ENCODE assay signal across 12 cellular contexts in the genomic region with DNA sequence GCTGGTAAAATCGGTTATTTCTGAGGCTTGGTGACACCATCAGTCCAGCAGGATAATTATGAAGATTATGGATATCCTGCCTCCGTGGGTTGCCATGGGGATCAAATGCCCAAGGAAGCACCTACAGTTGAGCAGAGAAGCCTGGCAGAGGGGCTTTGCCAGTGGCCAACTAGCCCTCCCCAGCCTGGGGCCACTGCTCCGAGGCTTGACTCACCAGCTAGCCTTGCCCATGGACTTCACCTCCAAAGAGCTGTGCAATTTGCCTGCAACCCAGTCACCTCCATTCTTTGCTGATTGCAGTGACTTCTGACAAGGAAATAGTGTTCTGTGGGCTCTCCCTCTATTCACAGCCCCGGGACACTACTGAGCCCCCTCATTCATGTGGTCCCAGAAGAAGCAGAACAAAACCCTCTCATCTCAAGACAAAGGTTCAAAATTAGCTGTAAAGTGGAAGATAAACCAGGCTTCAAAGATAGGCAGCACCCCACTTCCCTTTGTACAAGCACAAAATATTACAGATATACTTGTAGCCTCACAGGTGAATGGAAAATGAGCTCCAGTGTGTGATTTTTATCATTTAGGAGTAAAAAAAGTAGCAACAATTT. TPM values are rescaled to one million over a fixed set of nuclear protein-coding genes. Genes with fewer than 3 reads are reported as not detected.
DNase-seq lines count a peak whose midpoint lies in the region; TF ChIP-seq lines count a peak whose summit lies in the region.
"Had no signal": no experiment of that assay in that cellular context is flagged by ENCODE, and none has a peak within 500 bp of the region (broad histone marks: within the 10 kb centered on the region; RNA-seq: fewer than 3 reads in every experiment).

No MANE protein-coding gene starts in this region.

- H3K4me3 Mint-ChIP-seq in immature natural killer cell, result peak overlapping the region; percentile 33 to 92 (median 84)

- H3K27ac ChIP-seq in RWPE1 (peak overlapping the region; percentile 98), skeletal muscle tissue (ENCODE audit: low read depth, low read length) (peak overlapping the region; percentile 30), SJCRH30 (no peak overlapping the region)
- H3K27ac ChIP-seq: VCaP had no signal

- H3K27ac Mint-ChIP-seq in immature natural killer cell, result peak overlapping the region; percentile 60 to 97 (median 93)

- no peak for TF ChIP-seq CTCF in RWPE1 (conservative IDR thresholded peaks at IDR 0.05; ENCODE audit: low read depth)

- CTCF ChIA-PET in RWPE1 (lab: Yijun Ruan, JAX), result interaction anchor here (0.6 kb wide), 1 partner anchor 571 kb away, joined by 6 read pairs; no protein-coding TSS in a partner anchor

- peaks cover 93 to 94% of the 10 kb centered on the region in 2 donors for H3K4me1 Mint-ChIP-seq in immature natural killer cell

- H3K27me3 ChIP-seq in skeletal muscle tissue (ENCODE audit: control insufficient read depth in 3 of 3, insufficient read depth in 3 of 3, low read length in 3 of 3), result no peaks in the 10 kb centered on the region
- no peaks in the 10 kb centered on the region for H3K27me3 ChIP-seq in SJCRH30

- H3K4me3 ChIP-seq in skeletal muscle tissue (ENCODE audit: low read length in 3 of 3) (peak overlapping the region; percentile 45 to 72 (median 48)), SJCRH30 (no peak overlapping the region)

- H3K9me3 Mint-ChIP-seq in immature natural killer cell, result no peaks in the 10 kb centered on the region

- H3K36me3 Mint-ChIP-seq in immature natural killer cell, result peaks cover 0 to 11% (median 11%) of the 10 kb centered on the region in 3 donors

- H3K27me3 Mint-ChIP-seq in immature natural killer cell (ENCODE audit: low read depth in 3 of 3), result peaks cover 0 to 20% (median 12%) of the 10 kb centered on the region in 3 donors

- POLR2A ChIA-PET in RWPE1 (lab: Yijun Ruan, JAX; ENCODE audit: low non-redundant PET), result no interaction called here

- DNase-seq in H4 (ENCODE audit: low spot score) (peak; percentile 3), RWPE1 (ENCODE audit: low spot score) (no peak), immature natural killer cell (no peak), HT-29 (ENCODE audit: low spot score) (no peak), SJCRH30 (no peak), NCI-H226 (no peak), EL (no peak)
- DNase-seq: activated T-cell treated with anti-CD3 and anti-CD28 coated beads, Interleukin-2, amount 50 U/mL, for 48 hours; erythroblast; SIG-M5 had no signal

- H3K4me1 ChIP-seq in skeletal muscle tissue (ENCODE audit: control insufficient read depth in 3 of 3, insufficient read depth in 3 of 3, low read length in 3 of 3) (peaks cover 16 to 26% (median 17%) of the 10 kb centered on the region in 3 donors), SJCRH30 (peaks cover 8% of the 10 kb centered on the region)

- peak overlapping the region; percentile 38 to 70 (median 69) for H3K9ac ChIP-seq in skeletal muscle tissue (ENCODE audit: low read depth in 1 of 3, low read length in 3 of 3)

- H3K36me3 ChIP-seq in skeletal muscle tissue (ENCODE audit: control insufficient read depth in 3 of 3, insufficient read depth in 3 of 3, low read length in 3 of 3) (no peaks in the 10 kb centered on the region), SJCRH30 (no peaks in the 10 kb centered on the region)

- H3K9me3 ChIP-seq in skeletal muscle tissue (ENCODE audit: control insufficient read depth in 3 of 3, low read length in 3 of 3) (no peaks in the 10 kb centered on the region), SJCRH30 (replicated peaks) (no peaks in the 10 kb centered on the region)

RNA-seq across cellular contexts. Expression of a gene that starts 1.6 kb away (rescaled TPM):
- 0.06 and 0.85 TPM in 2 replicates for total RNA-seq in H4 (2014; rRNA removed; shearing (Covaris generic))
- polyA plus RNA-seq in immature natural killer cell, result 10 to 100 TPM; 39.2 to 60.8 (median 53.4) TPM
- total RNA-seq in skeletal muscle tissue, result 57.9 TPM
- 0.57 and 2.2 TPM in 2 replicates for total RNA-seq in HT-29 (2014; rRNA removed; shearing (Covaris generic))
- 0.49 and 0.68 TPM in 2 replicates for total RNA-seq in SJCRH30 (2014; rRNA removed; shearing (Covaris generic))

RNA-seq across cellular contexts. Expression of a gene that starts 59.9 kb away (rescaled TPM):
- total RNA-seq in H4 (2014; rRNA removed; shearing (Covaris generic)), result 20.3 and 24.8 TPM in 2 replicates
- polyA plus RNA-seq in immature natural killer cell, result 1 to 10 TPM in 2 of 3 donors, not detected in 1; 1.8 to 9.6 TPM
- total RNA-seq in skeletal muscle tissue, result 10.4 TPM
- 0.71 and 2.5 TPM in 2 replicates for total RNA-seq in HT-29 (2014; rRNA removed; shearing (Covaris generic))
- total RNA-seq in SJCRH30 (2014; rRNA removed; shearing (Covaris generic)), result 1.9 and 2.1 TPM in 2 replicates

Comparison
In these comparisons a context has a peak if more than half of its experiments do, and no peak if none do; other contexts are left out.
1. RNA of a gene that starts 1.6 kb away (total RNA-seq): 57.9 TPM in skeletal muscle tissue (single experiment); 0.57 to 2.2 TPM in HT-29, 0.06 to 0.85 TPM in H4 and 0.49 to 0.68 TPM in SJCRH30; every median in the first group is over 10 times any median in the second.